ENCODE assay signal across 1 cellular context in the genomic region with DNA sequence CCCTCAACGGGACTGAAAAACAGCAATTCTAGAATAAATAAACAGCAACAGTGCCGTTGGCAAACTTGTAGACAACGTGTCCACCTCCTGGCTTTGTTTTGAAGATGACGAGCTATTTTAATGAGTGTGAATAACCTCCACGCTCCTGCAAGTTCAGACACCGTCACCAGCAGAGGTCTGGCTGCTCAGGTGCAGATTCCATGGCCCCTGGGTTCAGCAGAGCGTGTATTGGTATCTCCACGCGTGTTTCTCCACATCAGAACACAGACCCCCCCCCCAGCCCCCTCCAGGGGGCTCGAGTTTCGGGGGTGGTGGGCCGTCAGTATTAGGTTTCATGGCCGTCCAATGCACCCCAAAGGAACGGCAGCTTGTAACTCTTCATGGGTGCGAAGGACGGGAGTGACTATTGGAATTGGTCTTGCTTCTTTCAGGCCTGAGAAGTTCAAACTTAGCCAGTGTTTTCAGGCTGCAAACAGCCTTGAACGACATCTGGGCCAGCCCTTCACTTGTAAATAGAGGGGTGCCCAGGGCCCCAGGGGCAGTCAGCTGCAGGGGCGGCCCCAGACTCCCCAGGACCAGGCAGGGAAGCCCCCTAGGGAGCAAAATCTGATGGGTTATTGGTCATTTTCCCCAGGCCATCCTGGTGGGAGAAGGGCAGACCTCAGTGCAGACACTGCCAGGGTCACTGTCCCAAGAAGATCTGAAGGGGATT.
TF ChIP-seq lines count a peak whose summit lies in the region.

No MANE protein-coding gene starts in this region.

TF ChIP-seq in HepG2, 621 proteins besides CTCF, POLR2A, EP300 and RAD21 (continued from another document):
- TF ChIP-seq ZNF740 (CRISPR knock-in tag; IDR thresholded peaks at IDR 0.05) = no peak
- TF ChIP-seq ZNF180 (CRISPR knock-in tag; IDR thresholded peaks at IDR 0.05; ENCODE audit: borderline replicate concordance, low read depth) = no peak
- TF ChIP-seq ZNF296 (CRISPR knock-in tag; conservative IDR thresholded peaks at IDR 0.05) = no peak
- no peak for TF ChIP-seq HDAC2 (CRISPR knock-in tag; IDR thresholded peaks at IDR 0.05)
- TF ChIP-seq SRSF1 (optimal IDR thresholded peaks at IDR 0.05; ENCODE audit: low read depth, low read length) = no peak
- no peak for TF ChIP-seq ZNF577 (CRISPR knock-in tag; IDR thresholded peaks at IDR 0.05; ENCODE audit: borderline replicate concordance, low read depth)
- no peak for TF ChIP-seq ZNF816 (CRISPR knock-in tag; IDR thresholded peaks at IDR 0.05; ENCODE audit: borderline replicate concordance)
- no peak for TF ChIP-seq YY1 (IDR thresholded peaks at IDR 0.05; ENCODE audit: insufficient read depth, insufficient replicate concordance, low read depth, low read length)
- TF ChIP-seq YEATS2 (CRISPR knock-in tag; IDR thresholded peaks at IDR 0.05; ENCODE audit: borderline replicate concordance) = no peak
- TF ChIP-seq, protein P1, sequence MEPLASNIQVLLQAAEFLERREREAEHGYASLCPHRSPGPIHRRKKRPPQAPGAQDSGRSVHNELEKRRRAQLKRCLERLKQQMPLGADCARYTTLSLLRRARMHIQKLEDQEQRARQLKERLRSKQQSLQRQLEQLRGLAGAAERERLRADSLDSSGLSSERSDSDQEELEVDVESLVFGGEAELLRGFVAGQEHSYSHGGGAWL (CRISPR knock-in tag; IDR thresholded peaks at IDR 0.05) = no peak
- TF ChIP-seq ZNF230 (CRISPR knock-in tag; IDR thresholded peaks at IDR 0.05) = no peak
- TF ChIP-seq ZNF24 (IDR thresholded peaks at IDR 0.05) = no peak
- no peak for TF ChIP-seq FOXK1 (CRISPR knock-in tag; IDR thresholded peaks at IDR 0.05; ENCODE audit: borderline replicate concordance, low read depth)
- TF ChIP-seq RBM22 (optimal IDR thresholded peaks at IDR 0.05; ENCODE audit: low read length) = no peak
- no peak for TF ChIP-seq ZNF274 (CRISPR knock-in tag; IDR thresholded peaks at IDR 0.05)
- no peak for TF ChIP-seq ZNF670 (CRISPR knock-in tag; IDR thresholded peaks at IDR 0.05; ENCODE audit: borderline replicate concordance)
- TF ChIP-seq TARDBP (CRISPR knock-in tag; IDR thresholded peaks at IDR 0.05) = no peak
- TF ChIP-seq STAT6 (CRISPR knock-in tag; IDR thresholded peaks at IDR 0.05; ENCODE audit: borderline replicate concordance) = no peak
